Comparison of ENCODE assay signal across 8 cellular contexts in genomic region chr12:14803830-14804160, GRCh38. TPM values are rescaled to one million over a fixed set of nuclear protein-coding genes. Genes with fewer than 3 reads are reported as not detected.
DNase-seq lines count a peak whose midpoint lies in the region; ATAC-seq and TF ChIP-seq lines count a peak whose summit lies in the region.

No MANE protein-coding gene starts in this region.

- intact Hi-C loops in right cardiac atrium (cut with DNase I), result no loop called here

- no peak for TF ChIP-seq CTCF in GM10266 (IDR thresholded peaks at IDR 0.05; ENCODE audit: control insufficient read depth, insufficient read depth, low read depth, missing control alignments)
- no peak for TF ChIP-seq CTCF in GM13977 (IDR thresholded peaks at IDR 0.05; ENCODE audit: extremely low read depth, insufficient read depth, missing control alignments)

- H3K4me3 ChIP-seq in SJSA1 (peak overlapping the region; percentile 78), right cardiac atrium (ENCODE audit: low read length) (peak overlapping the region; percentile 68)

- no peak for DNase-seq in SJSA1 (ENCODE audit: low read depth in 1 of 2, low spot score in 2 of 2)
- no peak for DNase-seq in right cardiac atrium
- DNase-seq in substantia nigra (lab: John Stamatoyannopoulos, UW), result peak in 1 of 49 donors; percentile 42
- DNase-seq in putamen (ENCODE audit: low spot score), result no peak
- DNase-seq in GM10266 (ENCODE audit: extremely low spot score), result no peak
- DNase-seq in GM13977 (ENCODE audit: low spot score), result no peak

- peak; percentile 17 for ATAC-seq in GM18909 (IDR thresholded peaks at IDR 0.05; ENCODE audit: poor library complexity, unreplicated experiment)
- peak; percentile 6 for ATAC-seq in HG02970 (IDR thresholded peaks at IDR 0.05; ENCODE audit: low FRiP score, unreplicated experiment)
- ATAC-seq in right cardiac atrium, result peak; percentile 25 to 38

- H3K4me1 ChIP-seq in SJSA1 (replicated peaks) (0 out of 2 replicates have a peak, but pooled peaks cover 4% of the 10 kb centered on the region), right cardiac atrium (ENCODE audit: control insufficient read depth, insufficient read depth, low read length) (no peaks in the 10 kb centered on the region)

- in situ Hi-C loops in GM13977 (cut with MboI; ENCODE audit: low pct_unique_long_range_greater_than_20kb, low sequenced_read_pairs, unreplicated experiment), result no loop called here

- H3K27ac ChIP-seq in SJSA1 (peak overlapping the region; percentile 19), right cardiac atrium (ENCODE audit: low read length) (peak overlapping the region; percentile 95), substantia nigra (ENCODE audit: low read depth, low read length, poor library complexity, severe bottlenecking) (peak overlapping the region; percentile 81)

- no peaks in the 10 kb centered on the region for H3K9me3 ChIP-seq in SJSA1 (replicated peaks)
- H3K9me3 ChIP-seq in right cardiac atrium (ENCODE audit: control insufficient read depth, low read length), result no peaks in the 10 kb centered on the region

- peaks cover 17% of the 10 kb centered on the region for H3K36me3 ChIP-seq in SJSA1

- WGBS in right cardiac atrium, result under 1% methylated on average over 12 of the region's 12 CpGs

- H3K27me3 ChIP-seq in SJSA1 (replicated peaks), result no peaks in the 10 kb centered on the region
- H3K27me3 ChIP-seq in right cardiac atrium (ENCODE audit: control insufficient read depth, insufficient read depth), result no peaks in the 10 kb centered on the region

RNA-seq across cellular contexts. Expression of gene C12orf60, which starts 0.3 kb away (rescaled TPM):
- total RNA-seq in SJSA1 (2014; rRNA removed; shearing (Covaris generic)), result 0.53 and 1.4 TPM in 2 replicates
- total RNA-seq in right cardiac atrium, result 1 to 10 TPM; 1.4 to 2.7 (median 1.5) TPM
- polyA plus RNA-seq in right cardiac atrium, result 3.8 TPM

RNA-seq across cellular contexts. Expression of gene WBP11, which starts 0.5 kb away (rescaled TPM):
- total RNA-seq in SJSA1 (2014; rRNA removed; shearing (Covaris generic)), result 10.2 and 18.5 TPM in 2 replicates
- 10 to 100 TPM; 51.9 to 63.7 (median 54.1) TPM for total RNA-seq in right cardiac atrium
- polyA plus RNA-seq in right cardiac atrium, result 19.3 TPM

RNA-seq across cellular contexts. Expression of gene SMCO3, which starts 10.2 kb away (rescaled TPM):
- total RNA-seq in SJSA1 (2014; rRNA removed; shearing (Covaris generic)), result 0.16 TPM in 1 of 2 replicates, not detected in the other
- total RNA-seq in right cardiac atrium, result under 1 TPM; 0.53 to 0.85 (median 0.68) TPM
- 1.5 TPM for polyA plus RNA-seq in right cardiac atrium

RNA-seq across cellular contexts. Expression of gene ART4, which starts 39.5 kb away (rescaled TPM):
- total RNA-seq in SJSA1 (2014; rRNA removed; shearing (Covaris generic)), result 0.03 and 0.08 TPM in 2 replicates
- total RNA-seq in right cardiac atrium, result 10 to 100 TPM in 2 of 4 donors, 1 to 10 TPM in 2; 9.2 to 13.2 (median 10.2) TPM
- 6.8 TPM for polyA plus RNA-seq in right cardiac atrium

Comparison
In these comparisons a context has a peak if more than half of its experiments do, and no peak if none do; other contexts are left out.
1. H3K27ac ChIP-seq: peak in every context shown above with its lines; median percentile 95 in right cardiac atrium; 81 in substantia nigra; 19 in SJSA1.